31 cellular contexts compared by ENCODE assay signal in the genomic region with DNA sequence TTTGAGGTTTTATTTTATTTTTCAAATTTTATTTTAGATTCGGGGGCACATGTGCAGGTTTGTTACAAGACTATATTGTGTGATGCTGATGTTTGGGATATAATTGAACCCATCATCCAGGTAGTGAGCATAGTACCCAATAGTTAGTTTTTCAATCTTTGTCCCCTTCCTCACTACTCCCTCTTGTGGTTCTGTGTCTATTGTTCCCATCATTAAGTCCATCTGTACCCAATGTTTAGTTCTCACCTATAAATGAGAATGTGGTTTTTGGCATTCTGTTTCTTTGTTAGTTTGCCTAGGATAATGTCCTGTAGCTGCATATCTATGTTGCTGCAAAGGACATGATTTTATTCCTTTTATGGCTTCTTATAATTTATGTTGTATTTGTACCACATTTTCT.
"Had no signal": no experiment of that assay in that cellular context is flagged by ENCODE, and none has a peak within 500 bp of the region (broad histone marks: within the 10 kb centered on the region; RNA-seq: fewer than 3 reads in every experiment).

No MANE protein-coding gene starts in this region.

- H3K27ac Mint-ChIP-seq: activated CD4-positive, alpha-beta memory T cell treated with anti-CD3 and anti-CD28 coated beads, Interleukin-2, amount 10 ng/mL, durations not matched to agents 7 days and 5 days; activated CD8-positive, alpha-beta memory T cell treated with anti-CD3 and anti-CD28 coated beads, Interleukin-2, amount 10 ng/mL, durations not matched to agents 7 days and 5 days; activated naive CD4-positive, alpha-beta T cell treated with anti-CD3 and anti-CD28 coated beads, Interleukin-2, amount 10 ng/mL, durations not matched to agents 7 days and 5 days; activated naive CD8-positive, alpha-beta T cell; activated naive CD8-positive, alpha-beta T cell treated with anti-CD3 and anti-CD28 coated beads, Interleukin-2, amount 50 U/mL, for 24 hours; brain; T-helper 1 cell treated with Interleukin-12 subunit alpha and Interleukin-12 subunit beta and Interleukin-4 antibody, amounts not matched to agents 30 μg/mL and 1 μg/mL, for 36 hours; T-helper 2 cell treated with Interferon-gamma antibody and Interleukin-4, amounts not matched to agents 5 μg/mL and 100 μg/mL, for 36 hours had no signal

- ATAC-seq: activated CD8-positive, alpha-beta memory T cell treated with anti-CD3 and anti-CD28 coated beads, Interleukin-2, amount 10 ng/mL, durations not matched to agents 7 days and 5 days; activated naive CD8-positive, alpha-beta T cell treated with anti-CD3 and anti-CD28 coated beads, Interleukin-2, amount 50 U/mL, for 24 hours had no signal

- H3K4me2 ChIP-seq: KMS-11 had no signal

- H3K27me3 Mint-ChIP-seq: activated CD4-positive, alpha-beta memory T cell treated with anti-CD3 and anti-CD28 coated beads, Interleukin-2, amount 10 ng/mL, durations not matched to agents 7 days and 5 days; activated CD8-positive, alpha-beta memory T cell treated with anti-CD3 and anti-CD28 coated beads, Interleukin-2, amount 10 ng/mL, durations not matched to agents 7 days and 5 days; activated naive CD4-positive, alpha-beta T cell treated with anti-CD3 and anti-CD28 coated beads, Interleukin-2, amount 10 ng/mL, durations not matched to agents 7 days and 5 days; activated naive CD8-positive, alpha-beta T cell; activated naive CD8-positive, alpha-beta T cell treated with anti-CD3 and anti-CD28 coated beads, Interleukin-2, amount 50 U/mL, for 24 hours; brain had no signal

- DNase-seq: activated CD4-positive, alpha-beta memory T cell treated with anti-CD3 and anti-CD28 coated beads, Interleukin-2, amount 10 ng/mL, durations not matched to agents 7 days and 5 days; activated CD4-positive, alpha-beta T cell treated with anti-CD3 and anti-CD28 coated beads for 1 hour; activated CD4-positive, alpha-beta T cell treated with anti-CD3 and anti-CD28 coated beads for 48 hours; activated CD4-positive, CD25-positive, alpha-beta regulatory T cell; activated CD8-positive, alpha-beta memory T cell treated with anti-CD3 and anti-CD28 coated beads for 24 hours; activated CD8-positive, alpha-beta memory T cell treated with anti-CD3 and anti-CD28 coated beads, Interleukin-2, amount 10 ng/mL, durations not matched to agents 7 days and 5 days; activated CD8-positive, alpha-beta memory T cell treated with anti-CD3 and anti-CD28 coated beads, Interleukin-2, amount 50 U/mL, for 48 hours; activated effector memory CD4-positive, alpha-beta T cell treated with Interleukin-2 at 50 U/mL for 16 hours; activated naive CD4-positive, alpha-beta T cell treated with anti-CD3 and anti-CD28 coated beads, Interleukin-2, amount 10 ng/mL, durations not matched to agents 7 days and 5 days; activated naive CD8-positive, alpha-beta T cell treated with anti-CD3 and anti-CD28 coated beads, Interleukin-2, amount 50 U/mL, for 24 hours; activated T-cell treated with anti-CD3 and anti-CD28 coated beads, Interleukin-2, amount 50 U/mL, for 48 hours; anterior cingulate cortex; caudate nucleus; cerebellar nuclear complex; NCI-H1092 treated with DMSO at 0.1 percent for 48 hours; NCI-H1417; NCI-H146; NCI-H187; NCI-H2029 treated with DMSO at 0.1 percent for 48 hours; NCI-H2107; NCI-H2171; NCI-H510A; NCI-H526; NK-92 treated with Interleukin-12 subunit alpha and Interleukin-12 subunit beta, amount 100 ng/mL, for 24 hours; OCI-M1; Right ventricle myocardium superior had no signal

- H3K36me3 Mint-ChIP-seq: activated CD8-positive, alpha-beta memory T cell treated with anti-CD3 and anti-CD28 coated beads, Interleukin-2, amount 10 ng/mL, durations not matched to agents 7 days and 5 days; activated naive CD4-positive, alpha-beta T cell treated with anti-CD3 and anti-CD28 coated beads, Interleukin-2, amount 10 ng/mL, durations not matched to agents 7 days and 5 days; activated naive CD8-positive, alpha-beta T cell; brain had no signal

- H3K4me1 Mint-ChIP-seq: activated CD4-positive, alpha-beta memory T cell treated with anti-CD3 and anti-CD28 coated beads, Interleukin-2, amount 10 ng/mL, durations not matched to agents 7 days and 5 days; activated CD8-positive, alpha-beta memory T cell treated with anti-CD3 and anti-CD28 coated beads, Interleukin-2, amount 10 ng/mL, durations not matched to agents 7 days and 5 days; activated naive CD4-positive, alpha-beta T cell treated with anti-CD3 and anti-CD28 coated beads, Interleukin-2, amount 10 ng/mL, durations not matched to agents 7 days and 5 days; activated naive CD8-positive, alpha-beta T cell treated with anti-CD3 and anti-CD28 coated beads, Interleukin-2, amount 50 U/mL, for 24 hours; brain had no signal

- H3K4me3 Mint-ChIP-seq: activated CD4-positive, alpha-beta memory T cell treated with anti-CD3 and anti-CD28 coated beads, Interleukin-2, amount 10 ng/mL, durations not matched to agents 7 days and 5 days; activated CD8-positive, alpha-beta memory T cell treated with anti-CD3 and anti-CD28 coated beads, Interleukin-2, amount 10 ng/mL, durations not matched to agents 7 days and 5 days; activated naive CD4-positive, alpha-beta T cell treated with anti-CD3 and anti-CD28 coated beads, Interleukin-2, amount 10 ng/mL, durations not matched to agents 7 days and 5 days; activated naive CD8-positive, alpha-beta T cell; activated naive CD8-positive, alpha-beta T cell treated with anti-CD3 and anti-CD28 coated beads, Interleukin-2, amount 50 U/mL, for 24 hours; brain; T-helper 1 cell treated with Interleukin-12 subunit alpha and Interleukin-12 subunit beta and Interleukin-4 antibody, amounts not matched to agents 30 μg/mL and 1 μg/mL, for 36 hours; T-helper 2 cell treated with Interferon-gamma antibody and Interleukin-4, amounts not matched to agents 5 μg/mL and 100 μg/mL, for 36 hours had no signal

- H3K27ac ChIP-seq: KMS-11 had no signal
